Comparison of ENCODE assay signal across 8 cellular contexts in the genomic region with DNA sequence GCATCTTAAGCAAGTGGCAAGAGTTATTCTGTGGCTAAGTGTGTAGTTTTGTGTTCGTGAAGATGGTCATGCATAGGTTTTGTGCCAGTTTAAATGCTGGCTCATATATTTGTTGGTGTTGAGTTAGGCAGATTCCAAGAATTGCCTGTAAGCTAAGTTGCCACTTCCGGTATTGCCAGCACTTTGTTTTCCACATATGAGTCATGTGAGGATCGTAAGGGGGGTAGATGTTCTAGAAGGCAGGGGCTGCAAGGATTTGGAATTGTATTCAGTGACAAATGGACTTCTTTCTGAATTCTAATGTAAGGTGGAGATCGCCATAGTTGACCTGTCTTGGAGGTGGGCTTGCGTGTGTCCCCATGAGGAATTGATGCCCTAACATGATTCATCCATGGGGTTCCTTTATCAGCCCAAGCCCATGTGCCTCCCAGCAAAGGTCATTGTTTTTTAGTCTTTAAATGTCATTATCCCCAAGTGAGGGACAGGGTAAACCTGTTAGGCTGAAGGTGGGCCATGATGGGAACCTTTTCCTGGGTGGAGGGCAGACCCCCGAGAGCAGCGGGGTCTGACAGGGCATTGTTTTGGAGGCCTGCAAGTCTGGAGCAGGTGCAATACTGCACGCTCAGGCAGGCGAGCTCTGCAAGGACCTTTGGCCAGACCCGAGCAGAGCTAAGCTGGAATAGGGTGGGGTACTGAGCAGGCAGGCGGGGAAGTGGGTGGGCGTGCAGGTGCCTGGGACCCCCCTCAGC.
DNase-seq lines count a peak whose midpoint lies in the region; ATAC-seq and FAIRE-seq lines count a peak whose summit lies in the region.

No MANE protein-coding gene starts in this region.

- DNase-seq in H4 (ENCODE audit: low spot score) (peak; percentile 76), fibroblast of gingiva (ENCODE audit: low read depth) (peak; percentile 73), small intestine (peak; percentile 51), NCI-H2081 (lab: John Stamatoyannopoulos, UW) (no peak)

- H3K36me3 Mint-ChIP-seq in T-helper 1 cell treated with Interleukin-12 subunit alpha and Interleukin-12 subunit beta and Interleukin-4 antibody, amounts not matched to agents 30 μg/mL and 1 μg/mL, for 36 hours (ENCODE audit: low read depth) = peaks cover 9% of the 10 kb centered on the region

- H3K36me3 ChIP-seq in small intestine (ENCODE audit: control insufficient read depth in 2 of 2, insufficient read depth in 2 of 2, low read length in 2 of 2) = peaks cover 0 to 5% of the 10 kb centered on the region in 2 donors

- H3K4me1 Mint-ChIP-seq in T-helper 1 cell treated with Interleukin-12 subunit alpha and Interleukin-12 subunit beta and Interleukin-4 antibody, amounts not matched to agents 30 μg/mL and 1 μg/mL, for 36 hours (ENCODE audit: low read depth) = peaks cover 72% of the 10 kb centered on the region

- no peaks in the 10 kb centered on the region for H3K27me3 ChIP-seq in small intestine (ENCODE audit: control insufficient read depth in 2 of 2, insufficient read depth in 2 of 2, low read length in 2 of 2)

- H3K27me3 Mint-ChIP-seq in T-helper 1 cell treated with Interleukin-12 subunit alpha and Interleukin-12 subunit beta and Interleukin-4 antibody, amounts not matched to agents 30 μg/mL and 1 μg/mL, for 36 hours (ENCODE audit: low read depth) = no peaks in the 10 kb centered on the region

- peak overlapping the region; percentile 84 for H3K4me3 Mint-ChIP-seq in T-helper 1 cell treated with Interleukin-12 subunit alpha and Interleukin-12 subunit beta and Interleukin-4 antibody, amounts not matched to agents 30 μg/mL and 1 μg/mL, for 36 hours

- peak overlapping the region; percentile 84 for H3K27ac Mint-ChIP-seq in T-helper 1 cell treated with Interleukin-12 subunit alpha and Interleukin-12 subunit beta and Interleukin-4 antibody, amounts not matched to agents 30 μg/mL and 1 μg/mL, for 36 hours

- peaks cover 18 to 41% of the 10 kb centered on the region in 2 donors for H3K4me1 ChIP-seq in small intestine (ENCODE audit: control insufficient read depth in 2 of 2, insufficient read depth in 1 of 2, low read depth in 1 of 2, low read length in 1 of 2)

- WGBS in small intestine, 3 donors = 26 to 60% (median 41%) methylated on average over 12 of the region's 12 CpGs

- peak overlapping the region in 1 of 2 donors; percentile 60 for H3K27ac ChIP-seq in small intestine (ENCODE audit: low read depth in 1 of 2, low read length in 1 of 2)

- no peak for FAIRE-seq in small intestine (lab: Jason Lieb, UNC)

- ATAC-seq in HG03039 (IDR thresholded peaks at IDR 0.05; ENCODE audit: unreplicated experiment) = no peak
- no peak for ATAC-seq in HG03135 (IDR thresholded peaks at IDR 0.05; ENCODE audit: unreplicated experiment)
- ATAC-seq in GM21717 (IDR thresholded peaks at IDR 0.05; ENCODE audit: unreplicated experiment) = no peak

- H3K9me3 ChIP-seq in small intestine (ENCODE audit: control insufficient read depth, low read depth) = no peaks in the 10 kb centered on the region

- no peak overlapping the region for H3K4me3 ChIP-seq in small intestine (ENCODE audit: low read depth in 1 of 2, low read length in 2 of 2)

- no peaks in the 10 kb centered on the region for H3K9me3 Mint-ChIP-seq in T-helper 1 cell treated with Interleukin-12 subunit alpha and Interleukin-12 subunit beta and Interleukin-4 antibody, amounts not matched to agents 30 μg/mL and 1 μg/mL, for 36 hours

Comparison
In these comparisons a context has a peak if more than half of its experiments do, and no peak if none do; other contexts are left out.
1. DNase-seq: peak in H4 (single experiment), fibroblast of gingiva (single experiment) and small intestine (single experiment); none in NCI-H2081 (0 of 2).